ENCODE assay signal across 16 cellular contexts in genomic region chr12:121718653-121719239, GRCh38. TPM values are rescaled to one million over a fixed set of nuclear protein-coding genes. Genes with fewer than 3 reads are reported as not detected.
A peak's percentile ranks its signal among the peaks of the same experiment; 100 is the strongest.
DNase-seq lines count a peak whose midpoint lies in the region; FAIRE-seq and TF ChIP-seq lines count a peak whose summit lies in the region.
"Had no signal": no experiment of that assay in that cellular context is flagged by ENCODE, and none has a peak within 500 bp of the region (broad histone marks: within the 10 kb centered on the region; RNA-seq: fewer than 3 reads in every experiment).

No MANE protein-coding gene starts in this region.

- peak; percentile 26 for DNase-seq in stimulated activated CD4-positive, alpha-beta T cell treated with anti-CD3 and anti-CD28 coated beads, Interleukin-1b, Interleukin-23, amount 100 ng/mL, for 48 hours
- DNase-seq in stimulated activated CD4-positive, alpha-beta T cell treated with anti-CD3 and anti-CD28 coated beads, Interleukin-4, amount 100 ng/mL, for 24 hours, result no peak
- DNase-seq in NCI-H524 (lab: John Stamatoyannopoulos, UW) (peak; percentile 47 to 88), cerebellum (ENCODE audit: low spot score) (peak; percentile 19), kidney (no peak), NCI-H446 treated with DMSO at 0.1 percent for 48 hours (lab: John Stamatoyannopoulos, UW) (no peak), NCI-H226 (no peak)
- no peak for DNase-seq in NK-92 treated with Interleukin-12 subunit alpha and Interleukin-12 subunit beta, amount 100 ng/mL, for 24 hours (lab: John Stamatoyannopoulos, UW)
- DNase-seq: adrenal gland, midbrain, NCI-H2081, ovary, small intestine had no signal

- H3K9ac ChIP-seq in kidney (ENCODE audit: low read length in 2 of 2), result no peak overlapping the region

- no peaks in the 10 kb centered on the region for H3K9me3 ChIP-seq in kidney (ENCODE audit: control insufficient read depth in 1 of 2, low read length in 2 of 2)
- H3K9me3 ChIP-seq: adrenal gland, ovary had no signal

- no peak for FAIRE-seq in kidney (lab: Jason Lieb, UNC)
- FAIRE-seq: endothelial cell of umbilical vein, GM12891, small intestine had no signal

- H3K27ac ChIP-seq in kidney (ENCODE audit: low read depth in 2 of 2, low read length in 2 of 2), result no peak overlapping the region
- H3K27ac ChIP-seq: adrenal gland, ovary, SK-N-MC had no signal

- TF ChIP-seq CTCF in kidney (IDR thresholded peaks at IDR 0.05; ENCODE audit: borderline replicate concordance, extremely low read depth, insufficient read depth), result no peak

- H3K36me3 ChIP-seq in kidney (ENCODE audit: control insufficient read depth in 1 of 2, insufficient read depth in 2 of 2, low read length in 2 of 2), result no peaks in the 10 kb centered on the region
- H3K36me3 ChIP-seq: adrenal gland, ovary had no signal

- intact Hi-C loops in kidney (cut with DNase I), result no loop called here

- H3K4me3 ChIP-seq in kidney (ENCODE audit: low read length in 2 of 2), result no peak overlapping the region
- H3K4me3 ChIP-seq: adrenal gland, ovary, SK-N-MC had no signal

- peaks cover 0 to 7% of the 10 kb centered on the region in 2 donors for H3K4me1 ChIP-seq in kidney (ENCODE audit: control insufficient read depth in 1 of 2, insufficient read depth in 1 of 2, low read depth in 1 of 2, low read length in 2 of 2)

RNA-seq across cellular contexts. Expression of gene TMEM120B, which starts 6.2 kb away (rescaled TPM):
- total RNA-seq in cerebellum, result 13.8 TPM
- 14.2 TPM for total RNA-seq in kidney
- 9.0 TPM for polyA plus RNA-seq in kidney (ENCODE audit: insufficient read depth, low read depth, low replicate concordance)

RNA-seq across cellular contexts. Expression of gene MORN3, which starts 49.3 kb away (rescaled TPM):
- 1.6 TPM for total RNA-seq in cerebellum
- 1.9 TPM for total RNA-seq in kidney
- 1.5 TPM for polyA plus RNA-seq in kidney (ENCODE audit: insufficient read depth, low read depth, low replicate concordance)

Comparison
In these comparisons a context has a peak if more than half of its experiments do, and no peak if none do; other contexts are left out.
1. DNase-seq: peak in stimulated activated CD4-positive, alpha-beta T cell treated with anti-CD3 and anti-CD28 coated beads, Interleukin-1b, Interleukin-23, amount 100 ng/mL, for 48 hours (single experiment), NCI-H524 (2 of 2) and cerebellum (single experiment); none in stimulated activated CD4-positive, alpha-beta T cell treated with anti-CD3 and anti-CD28 coated beads, Interleukin-4, amount 100 ng/mL, for 24 hours (single experiment), kidney (single experiment), NCI-H446 treated with DMSO at 0.1 percent for 48 hours (single experiment), NK-92 treated with Interleukin-12 subunit alpha and Interleukin-12 subunit beta, amount 100 ng/mL, for 24 hours (single experiment) and NCI-H226 (single experiment).